9 cellular contexts compared by ENCODE assay signal in the genomic region with DNA sequence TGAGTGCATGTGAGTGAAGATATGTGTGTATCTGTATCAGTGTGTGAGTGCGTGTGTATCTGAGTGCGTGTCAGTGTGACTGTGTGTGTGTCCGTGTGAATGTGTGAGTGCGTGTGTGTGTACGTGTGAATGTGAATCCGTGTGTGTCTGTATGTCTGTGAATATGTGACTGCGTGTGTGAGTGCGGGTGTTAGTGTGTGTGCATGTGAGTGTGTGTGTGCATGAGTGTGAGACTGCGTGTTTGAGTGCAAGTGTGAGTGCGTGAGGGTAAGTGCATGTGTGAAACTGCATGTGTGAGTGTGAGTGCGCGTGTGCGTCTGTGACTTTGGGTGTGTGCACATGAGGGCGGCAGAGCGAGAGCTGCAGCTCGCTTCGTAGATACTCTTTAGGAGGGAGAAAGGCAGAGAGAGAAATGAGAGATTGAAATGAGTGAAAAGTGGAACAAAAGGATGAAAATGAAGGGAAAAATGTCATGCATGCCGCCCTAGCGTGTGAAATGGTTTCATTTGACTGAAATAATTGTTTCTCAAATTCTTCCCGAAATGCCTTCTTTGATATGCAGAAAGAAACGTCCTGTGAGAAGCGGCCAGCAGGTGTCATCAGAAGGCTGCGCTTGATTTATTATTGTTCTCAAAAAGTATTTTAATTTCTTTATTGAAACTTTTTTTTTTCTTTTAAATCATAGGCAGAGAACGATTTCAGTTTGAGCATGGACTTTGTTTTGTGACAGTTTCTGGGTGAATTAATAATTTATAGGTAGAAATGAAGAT. TPM values are rescaled to one million over a fixed set of nuclear protein-coding genes. Genes with fewer than 3 reads are reported as not detected.
A peak's percentile ranks its signal among the peaks of the same experiment; 100 is the strongest.
DNase-seq lines count a peak whose midpoint lies in the region; ATAC-seq and TF ChIP-seq lines count a peak whose summit lies in the region.
"Had no signal": no experiment of that assay in that cellular context is flagged by ENCODE, and none has a peak within 500 bp of the region (broad histone marks: within the 10 kb centered on the region; RNA-seq: fewer than 3 reads in every experiment).

No MANE protein-coding gene starts in this region.

- no peak overlapping the region for H3K27ac ChIP-seq in WERI-Rb-1
- H3K27ac ChIP-seq in iPS-18a (ENCODE audit: low read length), result no peak overlapping the region
- no peak overlapping the region for H3K27ac ChIP-seq in effector memory CD4-positive, alpha-beta T cell (ENCODE audit: insufficient read depth, low read length, poor library complexity, severe bottlenecking)

- no peak overlapping the region for H3K9ac ChIP-seq in iPS-18a (ENCODE audit: low read length)

- TF ChIP-seq CTCF in AG09319 (IDR thresholded peaks at IDR 0.05; ENCODE audit: low read depth, low read length) (peak; percentile 37), GM10266 (IDR thresholded peaks at IDR 0.05; ENCODE audit: control insufficient read depth, insufficient read depth, low read depth, missing control alignments) (peak; percentile 24), WERI-Rb-1 (IDR thresholded peaks at IDR 0.05; ENCODE audit: low read depth, low read length) (peak; percentile 28; the same call in 1 of the 2 replicates), GM20000 (IDR thresholded peaks at IDR 0.05; ENCODE audit: extremely low read depth, missing control alignments) (no peak)

- ATAC-seq in GM21515 (IDR thresholded peaks at IDR 0.05; ENCODE audit: unreplicated experiment), result no peak

- H3K4me1 ChIP-seq in iPS-18a (ENCODE audit: control insufficient read depth, low read depth, low read length), result peaks cover 14% of the 10 kb centered on the region
- no peaks in the 10 kb centered on the region for H3K4me1 ChIP-seq in effector memory CD4-positive, alpha-beta T cell (ENCODE audit: control insufficient read depth, insufficient read depth, low read length, poor library complexity, severe bottlenecking)

- H3K36me3 ChIP-seq in WERI-Rb-1, result no peaks in the 10 kb centered on the region
- H3K36me3 ChIP-seq in iPS-18a (ENCODE audit: control insufficient read depth, low read depth, low read length), result no peaks in the 10 kb centered on the region
- no peaks in the 10 kb centered on the region for H3K36me3 ChIP-seq in effector memory CD4-positive, alpha-beta T cell (ENCODE audit: control insufficient read depth, insufficient read depth, low read length)

- no peak overlapping the region for H3K4me3 ChIP-seq in WERI-Rb-1 (ENCODE audit: low read depth, low read length)
- peak overlapping the region; percentile 16 for H3K4me3 ChIP-seq in iPS-18a (ENCODE audit: low read length)
- H3K4me3 ChIP-seq in effector memory CD4-positive, alpha-beta T cell (ENCODE audit: insufficient read depth, low read depth, low read length, poor library complexity, severe bottlenecking), result no peak overlapping the region

- H3K9me3 ChIP-seq in WERI-Rb-1 (ENCODE audit: severe bottlenecking) (no peaks in the 10 kb centered on the region), iPS-18a (ENCODE audit: control insufficient read depth, low read depth, low read length) (no peaks in the 10 kb centered on the region)
- H3K9me3 ChIP-seq in effector memory CD4-positive, alpha-beta T cell (ENCODE audit: control insufficient read depth, low read length), result no peaks in the 10 kb centered on the region

- H3K27me3 ChIP-seq in WERI-Rb-1 (ENCODE audit: insufficient read depth, low read depth, severe bottlenecking), result no peaks in the 10 kb centered on the region
- no peaks in the 10 kb centered on the region for H3K27me3 ChIP-seq in iPS-18a (ENCODE audit: control insufficient read depth, insufficient read depth, low read length)
- H3K27me3 ChIP-seq in effector memory CD4-positive, alpha-beta T cell (replicated peaks; ENCODE audit: control insufficient read depth, insufficient read depth, low read length, poor library complexity, severe bottlenecking), result no peaks in the 10 kb centered on the region

- DNase-seq in AG09319 (ENCODE audit: extremely low read depth, low read depth), result no peak
- no peak for DNase-seq in GM10266 (ENCODE audit: extremely low spot score)
- DNase-seq in WERI-Rb-1, result no peak
- DNase-seq in effector memory CD4-positive, alpha-beta T cell, result no peak
- no peak for DNase-seq in SK-N-DZ (ENCODE audit: low spot score)
- no peak for DNase-seq in GM20000 (ENCODE audit: low spot score)
- DNase-seq: SHP77 had no signal

RNA-seq across cellular contexts. Expression of a gene that starts 25.6 kb away (rescaled TPM):
- polyA plus RNA-seq in SK-N-DZ (2014; cell fraction: cytosol; rRNA removed), result 3.0 and 3.2 TPM in 2 replicates
- 2.3 and 4.1 TPM in 2 replicates for polyA plus RNA-seq in SK-N-DZ (2014; cell fraction: nucleus; rRNA removed)
